Comparison of ENCODE assay signal across 2 cellular contexts in genomic region chr19:32223595-32224370, GRCh38.
TF ChIP-seq lines count a peak whose summit lies in the region.

No MANE protein-coding gene starts in this region.

TF ChIP-seq in IMR-90, 13 proteins besides CTCF, POLR2A, EP300 and RAD21:
- TF ChIP-seq RCOR1 (IDR thresholded peaks at IDR 0.05; ENCODE audit: insufficient replicate concordance, low read length), result no peak
- no peak for TF ChIP-seq RFX5 (IDR thresholded peaks at IDR 0.05; ENCODE audit: low read depth, low read length)
- TF ChIP-seq BHLHE40 (IDR thresholded peaks at IDR 0.05; ENCODE audit: low read depth, low read length), result no peak
- no peak for TF ChIP-seq CHD1 (IDR thresholded peaks at IDR 0.05; ENCODE audit: low read depth, low read length)
- TF ChIP-seq SMC3 (IDR thresholded peaks at IDR 0.05; ENCODE audit: low read depth, low read length), result no peak
- no peak for TF ChIP-seq FOS (IDR thresholded peaks at IDR 0.05; ENCODE audit: low read depth, low read length)
- TF ChIP-seq CEBPB (IDR thresholded peaks at IDR 0.05; ENCODE audit: low read depth, low read length), result no peak
- no peak for TF ChIP-seq MXI1 (IDR thresholded peaks at IDR 0.05; ENCODE audit: borderline replicate concordance, low read depth, low read length)
- no peak for TF ChIP-seq MAZ (IDR thresholded peaks at IDR 0.05; ENCODE audit: borderline replicate concordance, low read depth, low read length)
TF ChIP-seq in IMR-90: peak in this region for 0.

TF ChIP-seq in H1, 55 proteins besides CTCF, POLR2A, EP300 and RAD21:
- TF ChIP-seq EZH2 (IDR thresholded peaks at IDR 0.05; ENCODE audit: low read depth, low read length, severe bottlenecking) (peak; percentile 54), GABPA (IDR thresholded peaks at IDR 0.05; ENCODE audit: borderline replicate concordance, insufficient read depth, low read length) (no peak), KDM4A (IDR thresholded peaks at IDR 0.05; ENCODE audit: low read depth, low read length, severe bottlenecking) (peak; percentile 6)
